1 cellular context compared by ENCODE assay signal in genomic region chr17:3636154-3636907, GRCh38.
A peak's percentile ranks its signal among the peaks of the same experiment; 100 is the strongest.
TF ChIP-seq lines count a peak whose summit lies in the region.

TSS of gene CTNS (plus strand) at chr17:3636760. CDS start at chr17:3640207, 3,447 bp downstream.
A gene with protein sequence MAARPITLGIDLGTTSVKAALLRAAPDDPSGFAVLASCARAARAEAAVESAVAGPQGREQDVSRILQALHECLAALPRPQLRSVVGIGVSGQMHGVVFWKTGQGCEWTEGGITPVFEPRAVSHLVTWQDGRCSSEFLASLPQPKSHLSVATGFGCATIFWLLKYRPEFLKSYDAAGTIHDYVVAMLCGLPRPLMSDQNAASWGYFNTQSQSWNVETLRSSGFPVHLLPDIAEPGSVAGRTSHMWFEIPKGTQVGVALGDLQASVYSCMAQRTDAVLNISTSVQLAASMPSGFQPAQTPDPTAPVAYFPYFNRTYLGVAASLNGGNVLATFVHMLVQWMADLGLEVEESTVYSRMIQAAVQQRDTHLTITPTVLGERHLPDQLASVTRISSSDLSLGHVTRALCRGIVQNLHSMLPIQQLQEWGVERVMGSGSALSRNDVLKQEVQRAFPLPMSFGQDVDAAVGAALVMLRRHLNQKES (minus strand): TSS chr17:3636250. CDS start chr17:3636219, 31 bp downstream.

TF ChIP-seq in GM23338, 12 proteins besides CTCF, POLR2A, EP300 and RAD21:
- TF ChIP-seq, protein P1, sequence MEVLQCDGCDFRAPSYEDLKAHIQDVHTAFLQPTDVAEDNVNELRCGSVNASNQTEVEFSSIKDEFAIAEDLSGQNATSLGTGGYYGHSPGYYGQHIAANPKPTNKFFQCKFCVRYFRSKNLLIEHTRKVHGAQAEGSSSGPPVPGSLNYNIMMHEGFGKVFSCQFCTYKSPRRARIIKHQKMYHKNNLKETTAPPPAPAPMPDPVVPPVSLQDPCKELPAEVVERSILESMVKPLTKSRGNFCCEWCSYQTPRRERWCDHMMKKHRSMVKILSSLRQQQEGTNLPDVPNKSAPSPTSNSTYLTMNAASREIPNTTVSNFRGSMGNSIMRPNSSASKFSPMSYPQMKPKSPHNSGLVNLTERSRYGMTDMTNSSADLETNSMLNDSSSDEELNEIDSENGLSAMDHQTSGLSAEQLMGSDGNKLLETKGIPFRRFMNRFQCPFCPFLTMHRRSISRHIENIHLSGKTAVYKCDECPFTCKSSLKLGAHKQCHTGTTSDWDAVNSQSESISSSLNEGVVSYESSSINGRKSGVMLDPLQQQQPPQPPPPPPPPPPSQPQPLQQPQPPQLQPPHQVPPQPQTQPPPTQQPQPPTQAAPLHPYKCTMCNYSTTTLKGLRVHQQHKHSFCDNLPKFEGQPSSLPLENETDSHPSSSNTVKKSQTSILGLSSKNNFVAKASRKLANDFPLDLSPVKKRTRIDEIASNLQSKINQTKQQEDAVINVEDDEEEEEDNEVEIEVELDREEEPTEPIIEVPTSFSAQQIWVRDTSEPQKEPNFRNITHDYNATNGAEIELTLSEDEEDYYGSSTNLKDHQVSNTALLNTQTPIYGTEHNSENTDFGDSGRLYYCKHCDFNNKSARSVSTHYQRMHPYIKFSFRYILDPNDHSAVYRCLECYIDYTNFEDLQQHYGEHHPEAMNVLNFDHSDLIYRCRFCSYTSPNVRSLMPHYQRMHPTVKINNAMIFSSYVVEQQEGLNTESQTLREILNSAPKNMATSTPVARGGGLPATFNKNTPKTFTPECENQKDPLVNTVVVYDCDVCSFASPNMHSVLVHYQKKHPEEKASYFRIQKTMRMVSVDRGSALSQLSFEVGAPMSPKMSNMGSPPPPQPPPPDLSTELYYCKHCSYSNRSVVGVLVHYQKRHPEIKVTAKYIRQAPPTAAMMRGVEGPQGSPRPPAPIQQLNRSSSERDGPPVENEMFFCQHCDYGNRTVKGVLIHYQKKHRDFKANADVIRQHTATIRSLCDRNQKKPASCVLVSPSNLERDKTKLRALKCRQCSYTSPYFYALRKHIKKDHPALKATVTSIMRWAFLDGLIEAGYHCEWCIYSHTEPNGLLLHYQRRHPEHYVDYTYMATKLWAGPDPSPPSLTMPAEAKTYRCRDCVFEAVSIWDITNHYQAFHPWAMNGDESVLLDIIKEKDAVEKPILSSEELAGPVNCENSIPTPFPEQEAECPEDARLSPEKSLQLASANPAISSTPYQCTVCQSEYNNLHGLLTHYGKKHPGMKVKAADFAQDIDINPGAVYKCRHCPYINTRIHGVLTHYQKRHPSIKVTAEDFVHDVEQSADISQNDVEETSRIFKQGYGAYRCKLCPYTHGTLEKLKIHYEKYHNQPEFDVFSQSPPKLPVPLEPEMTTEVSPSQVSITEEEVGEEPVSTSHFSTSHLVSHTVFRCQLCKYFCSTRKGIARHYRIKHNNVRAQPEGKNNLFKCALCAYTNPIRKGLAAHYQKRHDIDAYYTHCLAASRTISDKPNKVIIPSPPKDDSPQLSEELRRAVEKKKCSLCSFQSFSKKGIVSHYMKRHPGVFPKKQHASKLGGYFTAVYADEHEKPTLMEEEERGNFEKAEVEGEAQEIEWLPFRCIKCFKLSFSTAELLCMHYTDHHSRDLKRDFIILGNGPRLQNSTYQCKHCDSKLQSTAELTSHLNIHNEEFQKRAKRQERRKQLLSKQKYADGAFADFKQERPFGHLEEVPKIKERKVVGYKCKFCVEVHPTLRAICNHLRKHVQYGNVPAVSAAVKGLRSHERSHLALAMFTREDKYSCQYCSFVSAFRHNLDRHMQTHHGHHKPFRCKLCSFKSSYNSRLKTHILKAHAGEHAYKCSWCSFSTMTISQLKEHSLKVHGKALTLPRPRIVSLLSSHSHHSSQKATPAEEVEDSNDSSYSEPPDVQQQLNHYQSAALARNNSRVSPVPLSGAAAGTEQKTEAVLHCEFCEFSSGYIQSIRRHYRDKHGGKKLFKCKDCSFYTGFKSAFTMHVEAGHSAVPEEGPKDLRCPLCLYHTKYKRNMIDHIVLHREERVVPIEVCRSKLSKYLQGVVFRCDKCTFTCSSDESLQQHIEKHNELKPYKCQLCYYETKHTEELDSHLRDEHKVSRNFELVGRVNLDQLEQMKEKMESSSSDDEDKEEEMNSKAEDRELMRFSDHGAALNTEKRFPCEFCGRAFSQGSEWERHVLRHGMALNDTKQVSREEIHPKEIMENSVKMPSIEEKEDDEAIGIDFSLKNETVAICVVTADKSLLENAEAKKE (CRISPR knock-in tag; IDR thresholded peaks at IDR 0.05) = no peak
- TF ChIP-seq POLR2AphosphoS5 (IDR thresholded peaks at IDR 0.05; ENCODE audit: low read depth) = peak; percentile 95
- no peak for TF ChIP-seq ZNF114 (CRISPR knock-in tag; IDR thresholded peaks at IDR 0.05)
- peak; percentile 39; the same call in 1 of the 2 replicates for TF ChIP-seq CREB1 (CRISPR knock-in tag; IDR thresholded peaks at IDR 0.05; ENCODE audit: low read depth)
- TF ChIP-seq, protein P2, sequence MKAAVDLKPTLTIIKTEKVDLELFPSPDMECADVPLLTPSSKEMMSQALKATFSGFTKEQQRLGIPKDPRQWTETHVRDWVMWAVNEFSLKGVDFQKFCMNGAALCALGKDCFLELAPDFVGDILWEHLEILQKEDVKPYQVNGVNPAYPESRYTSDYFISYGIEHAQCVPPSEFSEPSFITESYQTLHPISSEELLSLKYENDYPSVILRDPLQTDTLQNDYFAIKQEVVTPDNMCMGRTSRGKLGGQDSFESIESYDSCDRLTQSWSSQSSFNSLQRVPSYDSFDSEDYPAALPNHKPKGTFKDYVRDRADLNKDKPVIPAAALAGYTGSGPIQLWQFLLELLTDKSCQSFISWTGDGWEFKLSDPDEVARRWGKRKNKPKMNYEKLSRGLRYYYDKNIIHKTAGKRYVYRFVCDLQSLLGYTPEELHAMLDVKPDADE (IDR thresholded peaks at IDR 0.05) = peak; percentile 96
